ENCODE assay signal across 1 cellular context in the genomic region with DNA sequence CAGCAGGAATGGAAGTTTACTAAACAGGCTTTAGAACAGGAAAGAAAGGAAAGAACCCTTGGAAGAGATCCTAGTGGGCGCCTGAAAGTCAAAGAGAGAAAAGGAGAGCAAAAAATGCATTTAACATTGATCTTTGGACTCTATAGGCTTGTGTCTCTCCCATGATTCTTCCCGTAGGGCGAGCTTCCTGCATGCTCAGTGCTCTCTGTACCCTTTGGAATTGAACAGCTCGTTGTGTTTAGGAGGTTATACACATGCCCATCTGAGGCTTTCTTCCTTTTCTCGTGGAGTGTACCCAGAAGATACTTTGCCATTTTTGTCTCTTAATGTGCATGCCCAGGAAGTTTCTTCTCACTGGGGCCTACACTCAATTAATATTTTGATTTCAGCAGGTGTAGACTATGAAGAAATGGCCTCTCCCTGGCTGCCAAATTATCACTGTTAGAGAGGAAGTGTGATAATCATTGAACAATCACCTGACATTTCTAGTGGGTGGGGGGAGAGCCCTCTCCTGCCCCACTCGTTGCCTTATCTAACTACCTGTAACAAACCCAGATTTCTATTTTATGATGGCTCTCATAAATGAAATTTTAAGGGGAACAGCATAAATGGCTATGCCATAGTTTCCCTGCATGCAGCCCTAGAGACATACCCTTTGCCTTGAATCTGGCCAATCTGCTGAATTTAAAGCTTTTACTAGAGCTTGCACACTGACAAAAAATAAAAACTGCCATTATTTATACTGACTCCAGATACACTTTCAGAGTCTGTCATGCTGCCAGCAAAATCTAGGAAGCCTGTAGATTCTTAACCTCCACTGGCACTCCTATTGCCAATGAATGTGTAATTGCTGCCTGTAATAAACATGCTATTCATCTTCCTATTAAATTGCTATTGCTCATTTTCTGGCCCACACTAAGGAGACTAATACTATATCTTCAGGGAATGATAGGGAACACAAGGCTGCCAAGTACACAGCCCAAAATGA. TPM values are rescaled to one million over a fixed set of nuclear protein-coding genes. Genes with fewer than 3 reads are reported as not detected.
"Had no signal": no experiment of that assay in that cellular context is flagged by ENCODE, and none has a peak within 500 bp of the region (broad histone marks: within the 10 kb centered on the region; RNA-seq: fewer than 3 reads in every experiment).

No MANE protein-coding gene starts in this region.

RNA-seq across cellular contexts. Expression of gene MALL, which starts 56.0 kb away (rescaled TPM):
- polyA plus RNA-seq: immature natural killer cell had no signal
